ENCODE assay signal across 1 cellular context in genomic region chr2:65037178-65037577, GRCh38.
TF ChIP-seq lines count a peak whose summit lies in the region.

No MANE protein-coding gene starts in this region.

TF ChIP-seq in HepG2, 621 proteins besides CTCF, POLR2A, EP300 and RAD21:
- TF ChIP-seq ZNF362 (CRISPR knock-in tag; IDR thresholded peaks at IDR 0.05; ENCODE audit: borderline replicate concordance), result no peak
- no peak for TF ChIP-seq ZFAT (CRISPR knock-in tag; conservative IDR thresholded peaks at IDR 0.05)
- TF ChIP-seq SP4 (CRISPR knock-in tag; IDR thresholded peaks at IDR 0.05), result no peak
- TF ChIP-seq ZNF318 (CRISPR knock-in tag; IDR thresholded peaks at IDR 0.05), result no peak
- no peak for TF ChIP-seq ZNF775 (CRISPR knock-in tag; IDR thresholded peaks at IDR 0.05; ENCODE audit: borderline replicate concordance)
- no peak for TF ChIP-seq MYNN (CRISPR knock-in tag; IDR thresholded peaks at IDR 0.05; ENCODE audit: low read depth)
- no peak for TF ChIP-seq DRAP1 (CRISPR knock-in tag; IDR thresholded peaks at IDR 0.05)
- TF ChIP-seq TARDBP (CRISPR knock-in tag; IDR thresholded peaks at IDR 0.05), result no peak
- no peak for TF ChIP-seq SMAD1 (CRISPR knock-in tag; IDR thresholded peaks at IDR 0.05; ENCODE audit: borderline replicate concordance, low read depth)
- TF ChIP-seq ATF5 (CRISPR knock-in tag; IDR thresholded peaks at IDR 0.05; ENCODE audit: low read depth), result no peak
- TF ChIP-seq ZNF274 (CRISPR knock-in tag; IDR thresholded peaks at IDR 0.05), result no peak
- TF ChIP-seq ZSCAN9 (CRISPR knock-in tag; IDR thresholded peaks at IDR 0.05; ENCODE audit: borderline replicate concordance), result no peak
- no peak for TF ChIP-seq U2AF1 (optimal IDR thresholded peaks at IDR 0.05; ENCODE audit: low read depth, low read length)
- no peak for TF ChIP-seq MATR3 (CRISPR knock-in tag; IDR thresholded peaks at IDR 0.05)
